ENCODE assay signal across 17 cellular contexts in the genomic region with DNA sequence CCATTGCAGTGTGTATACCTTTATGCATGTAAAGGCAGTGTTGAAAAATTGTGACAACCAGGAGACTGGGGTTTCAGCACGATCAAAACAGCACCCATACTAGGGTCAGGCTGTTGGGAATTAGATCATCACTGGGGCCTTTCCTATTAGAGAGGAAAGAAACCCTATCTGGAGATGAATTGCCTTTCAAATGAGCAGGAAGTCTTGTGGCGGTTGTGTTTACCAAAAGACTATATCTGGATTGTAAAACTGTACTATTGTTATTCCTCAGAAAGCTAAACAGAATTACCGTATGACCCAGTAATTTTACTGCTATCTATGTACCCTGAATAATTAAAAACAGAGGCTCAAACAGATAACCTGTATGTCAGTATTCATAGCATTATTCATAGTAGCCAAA. TPM values are rescaled to one million over a fixed set of nuclear protein-coding genes. Genes with fewer than 3 reads are reported as not detected.
DNase-seq lines count a peak whose midpoint lies in the region; ATAC-seq and TF ChIP-seq lines count a peak whose summit lies in the region.
"Had no signal": no experiment of that assay in that cellular context is flagged by ENCODE, and none has a peak within 500 bp of the region (broad histone marks: within the 10 kb centered on the region; RNA-seq: fewer than 3 reads in every experiment).

No MANE protein-coding gene starts in this region.

- no peak overlapping the region for H2AFZ ChIP-seq in Loucy (ENCODE audit: low read length)

- no peak overlapping the region for H3K4me3 Mint-ChIP-seq in stimulated activated naive CD8-positive, alpha-beta T cell treated with anti-CD3 and anti-CD28 coated beads, Interleukin-15, amount 100 ng/mL, for 72 hours
- H3K4me3 Mint-ChIP-seq in mesothelial cell of epicardium, result no peak overlapping the region

- peak overlapping the region; percentile 47 for H3K4me2 ChIP-seq in Loucy (ENCODE audit: low read depth, low read length, poor library complexity, severe bottlenecking)
- H3K4me2 ChIP-seq: SK-N-SH had no signal

- peak; percentile 49 for ATAC-seq in stimulated activated naive CD8-positive, alpha-beta T cell treated with anti-CD3 and anti-CD28 coated beads, Interleukin-15, amount 100 ng/mL, for 72 hours
- ATAC-seq in stimulated activated naive CD8-positive, alpha-beta T cell treated with anti-CD3 and anti-CD28 coated beads, Interleukin-15, Interleukin-2, amounts not matched to agents 100 U/mL and 50 U/mL, for 24 hours, result no peak
- no peak for ATAC-seq in GM21737 (IDR thresholded peaks at IDR 0.05; ENCODE audit: unreplicated experiment)

- no peak overlapping the region for H3K4me3 ChIP-seq in Loucy (ENCODE audit: low read length, poor library complexity, severe bottlenecking)
- H3K4me3 ChIP-seq: HAP-1 had no signal

- H3K4me1 ChIP-seq in Loucy (ENCODE audit: insufficient read depth, low read length, poor library complexity, severe bottlenecking), result peaks cover 59% of the 10 kb centered on the region

- H3K9me3 ChIP-seq in Loucy (ENCODE audit: insufficient read depth, low read depth, low read length), result no peaks in the 10 kb centered on the region
- H3K9me3 ChIP-seq: HAP-1, SK-N-SH had no signal

- H3K27ac Mint-ChIP-seq in stimulated activated naive CD8-positive, alpha-beta T cell treated with anti-CD3 and anti-CD28 coated beads, Interleukin-15, amount 100 ng/mL, for 72 hours, result no peak overlapping the region
- H3K27ac Mint-ChIP-seq in mesothelial cell of epicardium, result no peak overlapping the region

- H3K36me3 ChIP-seq in Loucy (ENCODE audit: insufficient read depth, low read length), result peaks cover 21% of the 10 kb centered on the region; the same call in 1 of the 2 replicates

- peaks cover 18% of the 10 kb centered on the region for H3K36me3 Mint-ChIP-seq in mesothelial cell of epicardium

- H3K4me1 Mint-ChIP-seq in stimulated activated naive CD8-positive, alpha-beta T cell treated with anti-CD3 and anti-CD28 coated beads, Interleukin-15, amount 100 ng/mL, for 72 hours, result peaks cover 36% of the 10 kb centered on the region
- peaks cover 23% of the 10 kb centered on the region for H3K4me1 Mint-ChIP-seq in mesothelial cell of epicardium

- H3K27me3 ChIP-seq in Loucy (ENCODE audit: insufficient read depth, low read length, poor library complexity, severe bottlenecking), result no peaks in the 10 kb centered on the region

- no peak overlapping the region for H3K9ac ChIP-seq in Loucy (ENCODE audit: low read depth, low read length, poor library complexity, severe bottlenecking)
- H3K9ac ChIP-seq: SK-N-SH had no signal

- no peaks in the 10 kb centered on the region for H3K9me2 ChIP-seq in Loucy (replicated peaks; ENCODE audit: low read depth, low read length)
- H3K9me2 ChIP-seq: SK-N-SH had no signal

- H4K20me1 ChIP-seq in Loucy (ENCODE audit: insufficient read depth, low read length, poor library complexity, severe bottlenecking), result peaks cover 96% of the 10 kb centered on the region

- H3K27me3 Mint-ChIP-seq in stimulated activated naive CD8-positive, alpha-beta T cell treated with anti-CD3 and anti-CD28 coated beads, Interleukin-15, amount 100 ng/mL, for 72 hours, result no peaks in the 10 kb centered on the region
- H3K27me3 Mint-ChIP-seq in mesothelial cell of epicardium (ENCODE audit: low read depth), result no peaks in the 10 kb centered on the region

- DNase-seq in stimulated activated naive CD8-positive, alpha-beta T cell treated with anti-CD3 and anti-CD28 coated beads, Interleukin-15, amount 100 ng/mL, for 72 hours, result no peak
- DNase-seq in stimulated activated naive CD8-positive, alpha-beta T cell treated with anti-CD3 and anti-CD28 coated beads, Interleukin-15, Interleukin-2, amounts not matched to agents 100 U/mL and 50 U/mL, for 24 hours, result no peak
- DNase-seq in dermis blood vessel endothelial cell (peak; percentile 55), NCI-H510A treated with DMSO at 0.1 percent for 48 hours (lab: John Stamatoyannopoulos, UW) (no peak), DMS53 treated with DMSO at 0.1 percent for 48 hours (lab: John Stamatoyannopoulos, UW; ENCODE audit: unreplicated experiment) (no peak), mesothelial cell of epicardium (ENCODE audit: low spot score in 2 of 2, unreplicated experiment in 2 of 2) (no peak)
- DNase-seq: C1 segment of cervical spinal cord, DMS79 treated with DMSO at 0.1 percent for 48 hours, KBM-7, NCI-H1930, NCI-H510A, NCI-H774, SHP77, SK-N-SH had no signal

- no peaks in the 10 kb centered on the region for H3K9me3 Mint-ChIP-seq in stimulated activated naive CD8-positive, alpha-beta T cell treated with anti-CD3 and anti-CD28 coated beads, Interleukin-15, amount 100 ng/mL, for 72 hours
- no peaks in the 10 kb centered on the region for H3K9me3 Mint-ChIP-seq in mesothelial cell of epicardium

- H3F3A ChIP-seq in Loucy (ENCODE audit: low read depth), result no peaks in the 10 kb centered on the region

- TF ChIP-seq CTCF in Loucy (conservative IDR thresholded peaks at IDR 0.05; ENCODE audit: low read length) (no peak), mesothelial cell of epicardium (IDR thresholded peaks at IDR 0.05; ENCODE audit: unreplicated experiment) (no peak)

- peaks cover 98% of the 10 kb centered on the region for H3K79me2 ChIP-seq in Loucy (ENCODE audit: insufficient read depth, low read length)

RNA-seq across cellular contexts. Expression of a gene that starts 10.1 kb away (rescaled TPM):
- total RNA-seq in dermis blood vessel endothelial cell (137 and 152 TPM in 2 replicates), mesothelial cell of epicardium (89.9 to 93.3 TPM (median 90.4 TPM) in 3 replicates)
